25 cellular contexts compared by ENCODE assay signal in genomic region chr14:101736585-101736984, GRCh38.
"Had no signal": no experiment of that assay in that cellular context is flagged by ENCODE, and none has a peak within 500 bp of the region (broad histone marks: within the 10 kb centered on the region; RNA-seq: fewer than 3 reads in every experiment).

No MANE protein-coding gene starts in this region.

- H3K4me1 ChIP-seq: ascending aorta had no signal

- ATAC-seq: activated CD4-positive, CD25-positive, alpha-beta regulatory T cell treated with anti-CD3 and anti-CD28 coated beads, Interleukin-2, amount 50 U/mL, for 24 hours; activated CD8-positive, alpha-beta T cell treated with anti-CD3 and anti-CD28 coated beads for 36 hours; activated naive CD4-positive, alpha-beta T cell treated with anti-CD3 and anti-CD28 coated beads, Interleukin-2, amount 50 U/mL, for 72 hours; activated naive CD8-positive, alpha-beta T cell treated with anti-CD3 and anti-CD28 coated beads, Interleukin-2, amount 50 U/mL, for 24 hours; body of pancreas; K562; PC-3; SK-N-SH treated with all-trans-retinoic acid at 6 μM for 48 hours had no signal

- H3K4me3 ChIP-seq: ascending aorta, body of pancreas, K562, SJSA1 had no signal

- H3K27ac Mint-ChIP-seq: activated CD8-positive, alpha-beta T cell treated with anti-CD3 and anti-CD28 coated beads for 36 hours; activated naive CD8-positive, alpha-beta T cell treated with anti-CD3 and anti-CD28 coated beads, Interleukin-2, amount 50 U/mL, for 24 hours had no signal

- H3K27me3 ChIP-seq: ascending aorta, body of pancreas, SJSA1 had no signal

- DNase-seq: activated CD4-positive, alpha-beta T cell treated with anti-CD3 and anti-CD28 coated beads for 4 hours; activated CD8-positive, alpha-beta memory T cell treated with anti-CD3 and anti-CD28 coated beads, Interleukin-2, amount 50 U/mL, for 4 hours; activated CD8-positive, alpha-beta T cell treated with anti-CD3 and anti-CD28 coated beads for 36 hours; activated effector memory CD4-positive, alpha-beta T cell treated with anti-CD3 and anti-CD28 coated beads, Interleukin-2, amount 50 U/mL, for 16 hours; activated naive CD4-positive, alpha-beta T cell treated with Interleukin-2 at 50 U/mL for 16 hours; activated naive CD8-positive, alpha-beta T cell treated with anti-CD3 and anti-CD28 coated beads, Interleukin-2, amount 50 U/mL, for 24 hours; activated T-cell treated with anti-CD3 and anti-CD28 coated beads, Interleukin-2, amount 50 U/mL, for 1 hour; amniotic stem cell; body of pancreas; Kasumi-1; NCI-H1105 treated with DMSO at 0.1 percent for 48 hours; NCI-H146; NCI-H187 treated with DMSO at 0.1 percent for 48 hours; NCI-H2081 treated with DMSO at 0.1 percent for 48 hours; NCI-H446; NCI-H524; PC-3; SHP77; SW 1271 had no signal

- H3K9me3 ChIP-seq: ascending aorta had no signal

- H3K27ac ChIP-seq: ascending aorta, body of pancreas, SJSA1 had no signal

- H3K4me3 Mint-ChIP-seq: activated CD8-positive, alpha-beta T cell treated with anti-CD3 and anti-CD28 coated beads for 36 hours; activated naive CD8-positive, alpha-beta T cell treated with anti-CD3 and anti-CD28 coated beads, Interleukin-2, amount 50 U/mL, for 24 hours had no signal

- H3K36me3 ChIP-seq: ascending aorta, SJSA1 had no signal

- H3K27me3 Mint-ChIP-seq: activated CD8-positive, alpha-beta T cell treated with anti-CD3 and anti-CD28 coated beads for 36 hours had no signal
